16 cellular contexts compared by ENCODE assay signal in the genomic region with DNA sequence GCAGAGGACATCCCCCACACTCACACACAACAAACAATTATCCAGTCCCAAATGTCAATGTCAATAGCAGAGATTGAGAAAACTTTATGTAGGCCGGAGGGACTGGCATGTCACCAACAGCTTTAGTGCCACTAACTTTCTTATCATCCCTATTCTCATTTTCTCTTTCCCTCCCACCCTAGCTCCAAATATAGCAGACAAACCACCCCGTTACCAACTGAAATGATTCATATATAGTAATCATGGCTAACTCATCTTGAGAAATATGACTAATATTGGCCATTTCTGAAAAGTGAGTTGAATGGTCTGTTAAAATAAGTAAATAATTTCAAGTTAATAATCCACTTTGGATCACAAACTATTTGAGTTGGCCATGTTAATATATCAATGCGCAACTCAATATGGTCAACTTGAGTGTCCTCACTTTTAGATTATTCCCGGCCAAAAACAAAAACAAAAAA.
DNase-seq lines count a peak whose midpoint lies in the region; ATAC-seq and TF ChIP-seq lines count a peak whose summit lies in the region.
"Had no signal": no experiment of that assay in that cellular context is flagged by ENCODE, and none has a peak within 500 bp of the region (broad histone marks: within the 10 kb centered on the region; RNA-seq: fewer than 3 reads in every experiment).

No MANE protein-coding gene starts in this region.

- no peak for TF ChIP-seq POLR2A in esophagus muscularis mucosa (IDR thresholded peaks at IDR 0.05; ENCODE audit: low read depth)

- H3K9me3 Mint-ChIP-seq in activated CD4-positive, alpha-beta memory T cell treated with anti-CD3 and anti-CD28 coated beads, Interleukin-2, amount 10 ng/mL, durations not matched to agents 7 days and 5 days = no peaks in the 10 kb centered on the region
- H3K9me3 Mint-ChIP-seq: central memory CD8-positive, alpha-beta T cell had no signal

- H3K79me2 ChIP-seq in SK-N-SH (ENCODE audit: insufficient read depth) = no peaks in the 10 kb centered on the region; the same call in 1 of the 2 replicates

- no peaks in the 10 kb centered on the region for H3K36me3 Mint-ChIP-seq in activated CD4-positive, alpha-beta memory T cell treated with anti-CD3 and anti-CD28 coated beads, Interleukin-2, amount 10 ng/mL, durations not matched to agents 7 days and 5 days (ENCODE audit: low read depth)
- H3K36me3 Mint-ChIP-seq: natural killer cell had no signal

- TF ChIP-seq CTCF in SK-N-SH (IDR thresholded peaks at IDR 0.05) = no peak
- TF ChIP-seq CTCF in esophagus muscularis mucosa (IDR thresholded peaks at IDR 0.05) = no peak

- H3K4me3 Mint-ChIP-seq in activated CD4-positive, alpha-beta memory T cell treated with anti-CD3 and anti-CD28 coated beads, Interleukin-2, amount 10 ng/mL, durations not matched to agents 7 days and 5 days = no peak overlapping the region
- H3K4me3 Mint-ChIP-seq: activated CD4-positive, alpha-beta T cell treated with anti-CD3 and anti-CD28 coated beads for 36 hours; central memory CD8-positive, alpha-beta T cell; natural killer cell had no signal

- H3K4me3 ChIP-seq in SK-N-SH (ENCODE audit: low read depth in 2 of 2, low read length in 1 of 2) (no peak overlapping the region), esophagus muscularis mucosa (no peak overlapping the region)

- H3K9me3 ChIP-seq in SK-N-SH (no peaks in the 10 kb centered on the region), esophagus muscularis mucosa (peaks cover 0 to 5% (median 0%) of the 10 kb centered on the region in 4 donors)

- intact Hi-C loops in esophagus muscularis mucosa (cut with DNase I) = no loop called here

- WGBS in SK-N-SH (ENCODE audit: low lambda C conversion rate) = 62% methylated on average over 4 of the region's 4 CpGs
- 82% methylated on average over 4 of the region's 4 CpGs for WGBS in esophagus muscularis mucosa

- H3K36me3 ChIP-seq in SK-N-SH (replicated peaks in 1 of 2; ENCODE audit: control insufficient read depth in 1 of 2, insufficient read depth in 2 of 2, low read length in 1 of 2) (no peaks in the 10 kb centered on the region), esophagus muscularis mucosa (no peaks in the 10 kb centered on the region)

- CTCF ChIA-PET in SK-N-SH (lab: Yijun Ruan, JAX) = no interaction called here
- CTCF ChIA-PET in activated CD4-positive, alpha-beta memory T cell treated with anti-CD3 and anti-CD28 coated beads, Interleukin-2, amount 10 ng/mL, durations not matched to agents 7 days and 5 days (lab: Charles Lee) = no interaction called here

- H4K20me1 ChIP-seq in SK-N-SH (ENCODE audit: insufficient read depth) = no peaks in the 10 kb centered on the region

- peak overlapping the region in 1 of 2 experiments; percentile 34; a peak in 2 of 4 replicates for H3K27ac ChIP-seq in SK-N-SH (ENCODE audit: low read depth in 2 of 2, low read length in 1 of 2)
- no peak overlapping the region for H3K27ac ChIP-seq in esophagus muscularis mucosa (replicated peaks in 1 of 4)
- H3K27ac ChIP-seq: 22Rv1 had no signal

- no peak for DNase-seq in SK-N-SH
- DNase-seq in stromal cell of bone marrow (ENCODE audit: low read depth) = peak; percentile 35
- DNase-seq in esophagus muscularis mucosa (ENCODE audit: extremely low spot score) = no peak
- DNase-seq in activated CD4-positive, alpha-beta memory T cell treated with anti-CD3 and anti-CD28 coated beads, Interleukin-2, amount 10 ng/mL, durations not matched to agents 7 days and 5 days = no peak
- DNase-seq in ureter (ENCODE audit: low spot score) = no peak
- DNase-seq: activated CD4-positive, alpha-beta T cell treated with anti-CD3 and anti-CD28 coated beads for 36 hours; activated gamma-delta T cell; DMS 273 treated with DMSO at 0.1 percent for 48 hours; MV-4-11; natural killer cell; NCI-H774 had no signal

- H3K9ac ChIP-seq in SK-N-SH = no peak overlapping the region

- H3K27me3 Mint-ChIP-seq in activated CD4-positive, alpha-beta memory T cell treated with anti-CD3 and anti-CD28 coated beads, Interleukin-2, amount 10 ng/mL, durations not matched to agents 7 days and 5 days = no peaks in the 10 kb centered on the region
- H3K27me3 Mint-ChIP-seq: activated CD4-positive, alpha-beta T cell treated with anti-CD3 and anti-CD28 coated beads for 36 hours; central memory CD8-positive, alpha-beta T cell had no signal

- H3K4me1 ChIP-seq in SK-N-SH (ENCODE audit: control insufficient read depth in 1 of 2, insufficient read depth in 2 of 2, low read depth in 1 of 2, low read length in 1 of 2) (peaks cover 0 to 4% of the 10 kb centered on the region in 2 experiments; a peak in 2 of 4 replicates), esophagus muscularis mucosa (no peaks in the 10 kb centered on the region)

- no peak overlapping the region for H3K4me2 ChIP-seq in SK-N-SH

- ATAC-seq in SK-N-SH treated with all-trans-retinoic acid at 6 μM for 48 hours (no peak), HG02798 (IDR thresholded peaks at IDR 0.05; ENCODE audit: poor library complexity, unreplicated experiment) (peak; percentile 66), HG03521 (IDR thresholded peaks at IDR 0.05; ENCODE audit: unreplicated experiment) (peak; percentile 44)
- ATAC-seq: activated CD4-positive, alpha-beta T cell treated with anti-CD3 and anti-CD28 coated beads for 36 hours; natural killer cell had no signal

- no peak overlapping the region for H3K27ac Mint-ChIP-seq in activated CD4-positive, alpha-beta memory T cell treated with anti-CD3 and anti-CD28 coated beads, Interleukin-2, amount 10 ng/mL, durations not matched to agents 7 days and 5 days
- H3K27ac Mint-ChIP-seq: activated CD4-positive, alpha-beta T cell treated with anti-CD3 and anti-CD28 coated beads for 36 hours; natural killer cell had no signal

- H2AFZ ChIP-seq in SK-N-SH (ENCODE audit: low read depth) = peak overlapping the region; percentile 17; the same call in 1 of the 2 replicates

- H3K27me3 ChIP-seq in SK-N-SH (ENCODE audit: insufficient read depth) (no peaks in the 10 kb centered on the region), esophagus muscularis mucosa (no peaks in the 10 kb centered on the region)

- POLR2A ChIA-PET in SK-N-SH (lab: Yijun Ruan, JAX) = no interaction called here
- POLR2A ChIA-PET in activated CD4-positive, alpha-beta memory T cell treated with anti-CD3 and anti-CD28 coated beads, Interleukin-2, amount 10 ng/mL, durations not matched to agents 7 days and 5 days (lab: Charles Lee) = no interaction called here

- no peaks in the 10 kb centered on the region for H3K4me1 Mint-ChIP-seq in activated CD4-positive, alpha-beta memory T cell treated with anti-CD3 and anti-CD28 coated beads, Interleukin-2, amount 10 ng/mL, durations not matched to agents 7 days and 5 days
- H3K4me1 Mint-ChIP-seq: activated CD4-positive, alpha-beta T cell treated with anti-CD3 and anti-CD28 coated beads for 36 hours; central memory CD8-positive, alpha-beta T cell; natural killer cell had no signal

- no peak for TF ChIP-seq RAD21 in SK-N-SH (IDR thresholded peaks at IDR 0.05; ENCODE audit: low read length)

- TF ChIP-seq EP300 in SK-N-SH (IDR thresholded peaks at IDR 0.05; ENCODE audit: borderline replicate concordance in 1 of 2, low read depth in 1 of 2, low read length in 1 of 2) = 0 out of 4 replicates have a peak, but pooled peaks of 1 of the 2 experiments have one; percentile 17
- TF ChIP-seq EP300 in esophagus muscularis mucosa (IDR thresholded peaks at IDR 0.05) = no peak

- H3K9me2 ChIP-seq in SK-N-SH = no peaks in the 10 kb centered on the region

- H3F3A ChIP-seq in SK-N-SH (replicated peaks; ENCODE audit: insufficient read depth) = no peaks in the 10 kb centered on the region

TF ChIP-seq in SK-N-SH, 30 proteins besides CTCF, POLR2A, EP300 and RAD21 (continues in another document):
- TF ChIP-seq MXI1 (IDR thresholded peaks at IDR 0.05; ENCODE audit: low read depth, low read length) (no peak), SIN3A (IDR thresholded peaks at IDR 0.05; ENCODE audit: borderline replicate concordance, low read depth, low read length) (no peak), JUND (IDR thresholded peaks at IDR 0.05) (peak; percentile 26; the same call in 1 of the 2 replicates), TAF1 (IDR thresholded peaks at IDR 0.05; ENCODE audit: borderline replicate concordance, low read depth, low read length) (no peak), TCF12 (IDR thresholded peaks at IDR 0.05) (no peak), TEAD4 (IDR thresholded peaks at IDR 0.05; ENCODE audit: borderline replicate concordance, insufficient read depth) (no peak), GABPA (IDR thresholded peaks at IDR 0.05; ENCODE audit: low read depth) (no peak), FOSL2 (IDR thresholded peaks at IDR 0.05; ENCODE audit: borderline replicate concordance, low read depth) (peak; percentile 43; the same call in 1 of the 2 replicates), FOXM1 (IDR thresholded peaks at IDR 0.05; ENCODE audit: low read depth) (no peak), SMC3 (IDR thresholded peaks at IDR 0.05; ENCODE audit: low read depth, low read length) (no peak), EZH2phosphoT487 (IDR thresholded peaks at IDR 0.05; ENCODE audit: borderline replicate concordance, low read depth) (no peak), NFIC (IDR thresholded peaks at IDR 0.05; ENCODE audit: borderline replicate concordance) (no peak), RCOR1 (IDR thresholded peaks at IDR 0.05; ENCODE audit: low read length) (no peak), GATA2 (CRISPR knock-in tag; IDR thresholded peaks at IDR 0.05) (no peak)

TF ChIP-seq in SK-N-SH treated with all-trans-retinoic acid at 6 μM for 48 hours, 23 proteins besides CTCF, POLR2A, EP300 and RAD21:
- TF ChIP-seq ISL1 (CRISPR knock-in tag; IDR thresholded peaks at IDR 0.05) (no peak), ARNTL (CRISPR knock-in tag; IDR thresholded peaks at IDR 0.05; ENCODE audit: borderline replicate concordance, low read depth) (no peak), ZNF70 (CRISPR knock-in tag; IDR thresholded peaks at IDR 0.05) (no peak), ZFP3 (CRISPR knock-in tag; IDR thresholded peaks at IDR 0.05) (no peak), RARB (CRISPR knock-in tag; IDR thresholded peaks at IDR 0.05) (no peak), PPARA (CRISPR knock-in tag; IDR thresholded peaks at IDR 0.05; ENCODE audit: borderline replicate concordance) (no peak), ZNF565 (CRISPR knock-in tag; conservative IDR thresholded peaks at IDR 0.05; ENCODE audit: low read depth) (no peak), POU6F1 (CRISPR knock-in tag; IDR thresholded peaks at IDR 0.05; ENCODE audit: borderline replicate concordance, low read depth) (no peak)
TF ChIP-seq in SK-N-SH treated with all-trans-retinoic acid at 6 μM for 48 hours: peak in this region for 0.
